In genomic region chr6:160070831-160071230, GRCh38 we compare ENCODE assay signal across 25 cellular contexts. TPM values are rescaled to one million over a fixed set of nuclear protein-coding genes. Genes with fewer than 3 reads are reported as not detected.
DNase-seq lines count a peak whose midpoint lies in the region; ATAC-seq, FAIRE-seq and TF ChIP-seq lines count a peak whose summit lies in the region.
"Had no signal": no experiment of that assay in that cellular context is flagged by ENCODE, and none has a peak within 500 bp of the region (broad histone marks: within the 10 kb centered on the region; RNA-seq: fewer than 3 reads in every experiment).

No MANE protein-coding gene starts in this region.

- no peak overlapping the region for H2BK120ac ChIP-seq in neuronal stem cell (ENCODE audit: low read depth, low read length)

- no TSS peak for BruUV-seq in K562 (replicated peaks; lab: Mats Ljungman, UMichigan)

- no peaks in the 10 kb centered on the region for H3K9me1 ChIP-seq in K562 (ENCODE audit: control insufficient read depth, insufficient read depth, low read length)

- H3K36me3 ChIP-seq in K562 (ENCODE audit: control insufficient read depth, insufficient read depth, low read length) (peaks cover 96% of the 10 kb centered on the region), neuronal stem cell (replicated peaks in 1 of 2; ENCODE audit: control insufficient read depth in 2 of 2, insufficient read depth in 2 of 2, low read length in 2 of 2) (peaks cover 66 to 98% of the 10 kb centered on the region in 2 donors)

- H3K27me3 Mint-ChIP-seq in activated T-cell treated with anti-CD3 and anti-CD28 coated beads, Interleukin-2, amount 50 U/mL, for 24 hours: no peaks in the 10 kb centered on the region
- no peaks in the 10 kb centered on the region for H3K27me3 Mint-ChIP-seq in activated T-cell treated with anti-CD3 and anti-CD28 coated beads, Interleukin-2, amount 50 U/mL, for 4 hours (ENCODE audit: low read depth)
- H3K27me3 Mint-ChIP-seq in HFFc6 (ENCODE audit: insufficient read depth): peaks cover 1% of the 10 kb centered on the region; the same call in 1 of the 2 replicates
- H3K27me3 Mint-ChIP-seq: CD4-positive, CD25-positive, alpha-beta regulatory T cell had no signal

- H4K8ac ChIP-seq in neuronal stem cell (ENCODE audit: low read depth, low read length): no peak overlapping the region

- no peaks in the 10 kb centered on the region for H3K9me3 Mint-ChIP-seq in activated T-cell treated with anti-CD3 and anti-CD28 coated beads, Interleukin-2, amount 50 U/mL, for 24 hours
- H3K9me3 Mint-ChIP-seq in activated T-cell treated with anti-CD3 and anti-CD28 coated beads, Interleukin-2, amount 50 U/mL, for 4 hours: no peaks in the 10 kb centered on the region
- no peaks in the 10 kb centered on the region for H3K9me3 Mint-ChIP-seq in HFFc6
- H3K9me3 Mint-ChIP-seq: CD4-positive, CD25-positive, alpha-beta regulatory T cell had no signal

- CTCF ChIA-PET in K562 (lab: Yijun Ruan, JAX; ENCODE audit: low intra/inter-chr PET ratio): interaction anchor here (0.6 kb wide), 1 partner anchor 82 kb away, joined by 4 read pairs; no protein-coding TSS in a partner anchor

- H2BK15ac ChIP-seq in neuronal stem cell (ENCODE audit: low read length): no peak overlapping the region

- TF ChIP-seq CTCF in K562 (IDR thresholded peaks at IDR 0.05 in 2 of 3, conservative IDR thresholded peaks at IDR 0.05 in 1 of 3; ENCODE audit: insufficient read depth in 2 of 3, low read depth in 1 of 3, low read length in 3 of 3) (no peak), HFFc6 (IDR thresholded peaks at IDR 0.05) (no peak)

- H3K4me1 Mint-ChIP-seq in activated T-cell treated with anti-CD3 and anti-CD28 coated beads, Interleukin-2, amount 50 U/mL, for 24 hours (ENCODE audit: low read depth): peaks cover 32% of the 10 kb centered on the region
- H3K4me1 Mint-ChIP-seq in activated T-cell treated with anti-CD3 and anti-CD28 coated beads, Interleukin-2, amount 50 U/mL, for 4 hours (ENCODE audit: low read depth): peaks cover 35% of the 10 kb centered on the region
- H3K4me1 Mint-ChIP-seq in HFFc6 (ENCODE audit: low read depth): no peaks in the 10 kb centered on the region

- H3K4me2 ChIP-seq in K562 (ENCODE audit: insufficient read depth, low read length) (no peak overlapping the region), neuronal stem cell (ENCODE audit: insufficient read depth, low read length, poor library complexity, severe bottlenecking) (no peak overlapping the region)
- H3K4me2 ChIP-seq: BLaER1 had no signal

- no peak for TF ChIP-seq RAD21 in K562 (CRISPR knock-in tag; conservative IDR thresholded peaks at IDR 0.05 in 1 of 2, IDR thresholded peaks at IDR 0.05 in 1 of 2)

- no peak overlapping the region for H3K4me3 Mint-ChIP-seq in activated T-cell treated with anti-CD3 and anti-CD28 coated beads, Interleukin-2, amount 50 U/mL, for 24 hours
- no peak overlapping the region for H3K4me3 Mint-ChIP-seq in activated T-cell treated with anti-CD3 and anti-CD28 coated beads, Interleukin-2, amount 50 U/mL, for 4 hours
- H3K4me3 Mint-ChIP-seq in HFFc6: no peak overlapping the region
- H3K4me3 Mint-ChIP-seq: CD4-positive, CD25-positive, alpha-beta regulatory T cell had no signal

- in situ Hi-C loops in K562 (cut with MboI): no loop called here

- H3K4me1 ChIP-seq in K562 (replicated peaks in 1 of 2; ENCODE audit: control insufficient read depth in 2 of 2, insufficient read depth in 2 of 2, low read length in 2 of 2): no peaks in the 10 kb centered on the region
- no peaks in the 10 kb centered on the region for H3K4me1 ChIP-seq in neuronal stem cell (ENCODE audit: control insufficient read depth in 2 of 2, insufficient read depth in 1 of 2, low read depth in 1 of 2, low read length in 2 of 2)
- H3K4me1 ChIP-seq: SJSA1 had no signal

- H3K27ac ChIP-seq in K562 (ENCODE audit: extremely low read depth, low read depth, low read length) (no peak overlapping the region), neuronal stem cell (replicated peaks; ENCODE audit: low read length) (no peak overlapping the region)
- H3K27ac ChIP-seq: BLaER1, KMS-11, SJSA1 had no signal

- no peak for TF ChIP-seq EP300 in K562 (IDR thresholded peaks at IDR 0.05; ENCODE audit: low read length)

- no peak overlapping the region for H2BK12ac ChIP-seq in neuronal stem cell (ENCODE audit: low read length)

- H3K9me3 ChIP-seq in K562 (replicated peaks; ENCODE audit: control insufficient read depth, insufficient read depth, low read depth, low read length) (no peaks in the 10 kb centered on the region; the same call in 1 of the 2 replicates), neuronal stem cell (replicated peaks in 1 of 2; ENCODE audit: control insufficient read depth in 2 of 2, insufficient read depth in 1 of 2, low read depth in 1 of 2, low read length in 2 of 2) (no peaks in the 10 kb centered on the region)
- H3K9me3 ChIP-seq: BLaER1, SJSA1 had no signal

- H3K4me3 ChIP-seq in K562 (no peak overlapping the region), neuronal stem cell (ENCODE audit: low read length in 2 of 2) (no peak overlapping the region)
- H3K4me3 ChIP-seq: BLaER1, GM12878, SJSA1 had no signal

- POLR2A ChIA-PET in K562 (lab: Yijun Ruan, JAX): interaction anchor here (0.5 kb wide), 1 partner anchor 225 kb away, joined by 4 read pairs; no protein-coding TSS in a partner anchor

- no peak for ATAC-seq in activated T-cell treated with anti-CD3 and anti-CD28 coated beads, Interleukin-2, amount 50 U/mL, for 4 hours
- peak; percentile 6 for ATAC-seq in HG03097 (IDR thresholded peaks at IDR 0.05; ENCODE audit: low FRiP score, unreplicated experiment)
- no peak for ATAC-seq in K562
- ATAC-seq in HG02798 (IDR thresholded peaks at IDR 0.05; ENCODE audit: poor library complexity, unreplicated experiment): no peak

- no peak overlapping the region for H3K14ac ChIP-seq in neuronal stem cell (ENCODE audit: low read length)

- H3K18ac ChIP-seq in neuronal stem cell (ENCODE audit: low read length): no peak overlapping the region

- no peak overlapping the region for H2BK5ac ChIP-seq in neuronal stem cell (ENCODE audit: low read length)

- H3K36me3 Mint-ChIP-seq in activated T-cell treated with anti-CD3 and anti-CD28 coated beads, Interleukin-2, amount 50 U/mL, for 24 hours (ENCODE audit: low read depth): peaks cover 97% of the 10 kb centered on the region
- peaks cover 73% of the 10 kb centered on the region for H3K36me3 Mint-ChIP-seq in activated T-cell treated with anti-CD3 and anti-CD28 coated beads, Interleukin-2, amount 50 U/mL, for 4 hours (ENCODE audit: insufficient read depth)
- peaks cover 17% of the 10 kb centered on the region for H3K36me3 Mint-ChIP-seq in HFFc6 (ENCODE audit: low read depth)

- H4K91ac ChIP-seq in neuronal stem cell (ENCODE audit: low read depth, low read length, poor library complexity): no peak overlapping the region

- FAIRE-seq in K562 (lab: Jason Lieb, UNC): no peak
- FAIRE-seq: GM12878 had no signal

- 91% methylated on average over 2 of the region's 2 CpGs for WGBS in K562 (ENCODE audit: insufficient coverage, low coverage, missing lambda C conversion rate)
- WGBS in neuronal stem cell (ENCODE audit: extremely low coverage in 2 of 2, insufficient read length in 2 of 2, insufficient replicate concordance in 1 of 2), 2 donors: no CpG with 5 or more reads among the region's 2 CpGs

- no peak overlapping the region for H2AK5ac ChIP-seq in neuronal stem cell (ENCODE audit: low read depth, low read length)

- no peak for DNase-seq in activated T-cell treated with anti-CD3 and anti-CD28 coated beads, Interleukin-2, amount 50 U/mL, for 24 hours
- DNase-seq in activated T-cell treated with anti-CD3 and anti-CD28 coated beads, Interleukin-2, amount 50 U/mL, for 4 hours: no peak
- DNase-seq in K562 (ENCODE audit: extremely low read depth in 1 of 4, low spot score in 3 of 4): no peak
- DNase-seq in neuronal stem cell (ENCODE audit: low spot score): no peak
- DNase-seq in activated CD8-positive, alpha-beta memory T cell treated with anti-CD3 and anti-CD28 coated beads, Interleukin-2, amount 50 U/mL, for 4 hours: no peak
- DNase-seq in HFFc6: no peak
- DNase-seq: CD4-positive, CD25-positive, alpha-beta regulatory T cell; EL; GDM1; GOT3; HCEC 1CT; IMR-90; NCI-H1048; NCI-H1417; NCI-H1694; NCI-H2029 treated with DMSO at 0.1 percent for 48 hours; NCI-H526 treated with DMSO at 0.1 percent for 48 hours; Right ventricle myocardium superior; RPMI8226 had no signal

- intact Hi-C loops in K562 (cut with micrococcal nuclease): no loop called here

- H3K23ac ChIP-seq in neuronal stem cell (ENCODE audit: low read depth, low read length, poor library complexity): peak overlapping the region; percentile 13

- H4K20me1 ChIP-seq in K562 (replicated peaks; ENCODE audit: control insufficient read depth, insufficient read depth, low read length): no peaks in the 10 kb centered on the region

- H2AFZ ChIP-seq in K562 (ENCODE audit: low read depth, low read length) (no peak overlapping the region), neuronal stem cell (ENCODE audit: low read length) (no peak overlapping the region)

- no peaks in the 10 kb centered on the region for H3K79me2 ChIP-seq in K562 (ENCODE audit: control insufficient read depth, insufficient read depth, low read length)

- no peaks in the 10 kb centered on the region for H3K27me3 ChIP-seq in K562 (ENCODE audit: control insufficient read depth in 2 of 2, insufficient read depth in 2 of 2, low read length in 2 of 2)
- no peaks in the 10 kb centered on the region for H3K27me3 ChIP-seq in neuronal stem cell (ENCODE audit: control insufficient read depth in 3 of 3, insufficient read depth in 3 of 3, low read depth in 1 of 3, low read length in 3 of 3)
- H3K27me3 ChIP-seq: BLaER1, SJSA1 had no signal

- TF ChIP-seq POLR2A in K562 (conservative IDR thresholded peaks at IDR 0.05): no peak

- H3K9ac ChIP-seq in K562 (ENCODE audit: insufficient read depth in 1 of 2, low read depth in 2 of 2, low read length in 2 of 2) (no peak overlapping the region), neuronal stem cell (ENCODE audit: low read depth, low read length, poor library complexity) (no peak overlapping the region)
- H3K9ac ChIP-seq: BLaER1, KMS-11 had no signal

- no peaks in the 10 kb centered on the region for H3K79me1 ChIP-seq in neuronal stem cell (ENCODE audit: low read depth, low read length)

- peak overlapping the region; percentile 65 for H3K27ac Mint-ChIP-seq in activated T-cell treated with anti-CD3 and anti-CD28 coated beads, Interleukin-2, amount 50 U/mL, for 24 hours
- no peak overlapping the region for H3K27ac Mint-ChIP-seq in HFFc6

- no peak overlapping the region for H3K4ac ChIP-seq in neuronal stem cell (ENCODE audit: low read length)

RNA-seq across cellular contexts. Expression of gene SLC22A1, which starts 50.8 kb away (rescaled TPM):
- 1 to 10 TPM; 1.7 to 7.0 (median 4.3) TPM for total RNA-seq in activated T-cell treated with anti-CD3 and anti-CD28 coated beads, Interleukin-2, amount 50 U/mL, for 4 hours
- total RNA-seq in K562 (2011; cell fraction: chromatin; rRNA removed; ENCODE audit: low replicate concordance): 0.86 and 0.93 TPM in 2 replicates
- total RNA-seq in K562 (2011; cell fraction: nucleolus; rRNA removed): 0.67 and 0.79 TPM in 2 replicates
- total RNA-seq in K562 (2011; cell fraction: nucleoplasm; rRNA removed): 1.5 and 1.9 TPM in 2 replicates
- total RNA-seq in K562 (2014; rRNA removed): 0.37 TPM in 1 of 2 replicates, not detected in the other
- 0.18 and 0.19 TPM in 2 replicates for total RNA-seq in K562 (2014; rRNA removed; fragmentation: Illumina TruSeq; extraction: Trizol)
- total RNA-seq in K562 (2015; rRNA removed; fragmentation: Illumina TruSeq; extraction: Trizol): 0.33 and 0.45 TPM in 2 replicates
- total RNA-seq in K562 (2021): 0.54 and 0.60 TPM in 2 replicates
- polyA plus RNA-seq in K562 (2011; rRNA removed): 0.08 and 0.26 TPM in 2 replicates
- polyA plus RNA-seq in K562 (2011; cell fraction: cytosol; rRNA removed): 0.18 TPM in 1 of 2 replicates, not detected in the other
- polyA plus RNA-seq in K562 (2011; cell fraction: nucleus; rRNA removed): 0.60 and 0.74 TPM in 2 replicates
- 0.14 and 0.25 TPM in 2 replicates for polyA plus RNA-seq in K562 (2012)
- 0.12 TPM in 1 of 2 replicates, not detected in the other for polyA plus RNA-seq in K562 (2014; fragmentation: Illumina TruSeq; extraction: Trizol)
- polyA plus RNA-seq in K562 (2014; fragmentation: Nextera tagmentation; extraction: Ambion mirVana): under 1 TPM in 1 of 2 experiments, not detected in 1; 0.11 TPM
- polyA plus RNA-seq in K562 (2014; rRNA removed): 0.24 TPM in 1 of 2 replicates, not detected in the other
- 0.33 and 0.56 TPM in 2 replicates for polyA minus RNA-seq in K562 (2011; rRNA and poly(A)+ RNA removed)
- not detected in 2 replicates for polyA minus RNA-seq in K562 (2011; cell fraction: cytosol; rRNA and poly(A)+ RNA removed)
- polyA minus RNA-seq in K562 (2011; cell fraction: nucleus; rRNA and poly(A)+ RNA removed): 0.67 TPM in 2 replicates
- polyA plus RNA-seq in neuronal stem cell (2013, experiment 1 of 2): 0.28 TPM
- polyA plus RNA-seq in neuronal stem cell (2013, experiment 2 of 2): 0.21 TPM
- total RNA-seq in HFFc6 (2021; fragmentation: NEBNext Ultra II Directional; extraction: Animal tissue kit (Norgen Biotek cat#: 25700)): under 1 TPM in 4 of 6 experiments, not detected in 2; 0.12 to 0.33 (median 0.21) TPM
- total RNA-seq: IMR-90, SJSA1 had no signal
- polyA plus RNA-seq: CD4-positive, CD25-positive, alpha-beta regulatory T cell had no signal
